9 cellular contexts compared by ENCODE assay signal in the genomic region with DNA sequence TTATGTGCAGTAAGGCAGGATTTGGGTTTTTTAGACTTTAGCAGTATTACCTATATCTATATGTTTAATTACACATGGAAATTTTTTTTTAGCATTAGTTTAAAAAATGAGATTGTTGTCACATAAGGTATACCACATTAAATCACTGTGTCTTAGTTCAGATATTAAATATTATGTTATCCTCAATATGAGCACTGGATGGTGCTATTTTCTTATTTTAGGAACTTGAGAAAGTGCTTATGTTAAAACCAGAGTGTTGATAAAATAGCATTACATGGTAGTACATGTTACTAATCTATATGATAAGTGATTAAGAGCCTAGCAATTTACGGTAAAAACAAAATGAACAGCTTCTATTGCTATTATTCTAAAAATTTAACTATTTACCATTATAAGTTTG. TPM values are rescaled to one million over a fixed set of nuclear protein-coding genes. Genes with fewer than 3 reads are reported as not detected.
DNase-seq lines count a peak whose midpoint lies in the region; ATAC-seq and TF ChIP-seq lines count a peak whose summit lies in the region.
"Had no signal": no experiment of that assay in that cellular context is flagged by ENCODE, and none has a peak within 500 bp of the region (broad histone marks: within the 10 kb centered on the region; RNA-seq: fewer than 3 reads in every experiment).

No MANE protein-coding gene starts in this region.

- H3K27me3 ChIP-seq in left ventricle myocardium inferior (ENCODE audit: low read depth) (no peaks in the 10 kb centered on the region), suprapubic skin (no peaks in the 10 kb centered on the region)

- TF ChIP-seq POLR2A in suprapubic skin (IDR thresholded peaks at IDR 0.05), result no peak

- TF ChIP-seq CTCF in left ventricle myocardium inferior (IDR thresholded peaks at IDR 0.05; ENCODE audit: borderline replicate concordance) (peak; percentile 52), suprapubic skin (IDR thresholded peaks at IDR 0.05) (peak in 1 of 2 donors; percentile 7)

- no peak for TF ChIP-seq EP300 in suprapubic skin (IDR thresholded peaks at IDR 0.05)

- H3K27ac ChIP-seq in left ventricle myocardium inferior (replicated peaks) (no peak overlapping the region), suprapubic skin (no peak overlapping the region), substantia nigra (ENCODE audit: low read depth, low read length, poor library complexity, severe bottlenecking) (no peak overlapping the region)

- H3K4me3 ChIP-seq in left ventricle myocardium inferior (no peak overlapping the region), suprapubic skin (no peak overlapping the region)

- intact Hi-C loops in left ventricle myocardium inferior (cut with micrococcal nuclease), result no loop called here
- intact Hi-C loops in left ventricle myocardium superior (cut with micrococcal nuclease), result loop anchor here (10.0 kb wide), 1 partner anchor 629 kb away; no protein-coding TSS in a partner anchor

- H3K9me3 ChIP-seq in left ventricle myocardium inferior (replicated peaks) (no peaks in the 10 kb centered on the region), suprapubic skin (no peaks in the 10 kb centered on the region)

- H3K36me3 ChIP-seq in left ventricle myocardium inferior (peaks cover 43% of the 10 kb centered on the region), suprapubic skin (peaks cover 37% of the 10 kb centered on the region)

- DNase-seq in left ventricle myocardium inferior (no peak), left ventricle myocardium superior (no peak), RPMI8226 (peak; percentile 17), foreskin melanocyte (peak; percentile 8), suprapubic skin (ENCODE audit: low spot score in 2 of 2) (no peak), substantia nigra (lab: John Stamatoyannopoulos, UW) (no peak)
- DNase-seq: activated CD8-positive, alpha-beta memory T cell treated with anti-CD3 and anti-CD28 coated beads for 24 hours had no signal

- H3K4me1 ChIP-seq in left ventricle myocardium inferior (no peaks in the 10 kb centered on the region), suprapubic skin (peaks cover 4% of the 10 kb centered on the region)

- ATAC-seq in left ventricle myocardium superior, result no peak
- no peak for ATAC-seq in HG03378 (IDR thresholded peaks at IDR 0.05; ENCODE audit: unreplicated experiment)
- no peak for ATAC-seq in HG03196 (IDR thresholded peaks at IDR 0.05; ENCODE audit: unreplicated experiment)

- 67% methylated on average over 1 of the region's 1 CpG for WGBS in suprapubic skin

RNA-seq across cellular contexts. Expression of a gene that starts 28.8 kb away (rescaled TPM):
- total RNA-seq in left ventricle myocardium inferior, result 25.3 TPM
- 28.4 TPM for total RNA-seq in left ventricle myocardium superior
- 10 to 100 TPM; 45.1 to 65.8 (median 55.7) TPM for total RNA-seq in suprapubic skin

RNA-seq across cellular contexts. Expression of a gene that starts 45.1 kb away (rescaled TPM):
- total RNA-seq in left ventricle myocardium inferior (16.4 TPM), left ventricle myocardium superior (14.4 TPM), suprapubic skin (10 to 100 TPM in 3 of 4 donors, 1 to 10 TPM in 1; 9.3 to 28.9 (median 17.7) TPM)

RNA-seq across cellular contexts. Expression of a gene that starts 59.8 kb away (rescaled TPM):
- total RNA-seq in left ventricle myocardium inferior, result 1.9 TPM
- 2.7 TPM for total RNA-seq in left ventricle myocardium superior
- total RNA-seq in suprapubic skin, result 1 to 10 TPM in 3 of 4 donors, under 1 TPM in 1; 0.85 to 2.9 (median 2.0) TPM

Comparison
In these comparisons a context has a peak if more than half of its experiments do, and no peak if none do; other contexts are left out.
1. DNase-seq: peak in RPMI8226 (single experiment) and foreskin melanocyte (single experiment); none in left ventricle myocardium inferior (single experiment), left ventricle myocardium superior (single experiment), suprapubic skin (0 of 2) and substantia nigra (0 of 49).